2 cellular contexts compared by ENCODE assay signal in the genomic region with DNA sequence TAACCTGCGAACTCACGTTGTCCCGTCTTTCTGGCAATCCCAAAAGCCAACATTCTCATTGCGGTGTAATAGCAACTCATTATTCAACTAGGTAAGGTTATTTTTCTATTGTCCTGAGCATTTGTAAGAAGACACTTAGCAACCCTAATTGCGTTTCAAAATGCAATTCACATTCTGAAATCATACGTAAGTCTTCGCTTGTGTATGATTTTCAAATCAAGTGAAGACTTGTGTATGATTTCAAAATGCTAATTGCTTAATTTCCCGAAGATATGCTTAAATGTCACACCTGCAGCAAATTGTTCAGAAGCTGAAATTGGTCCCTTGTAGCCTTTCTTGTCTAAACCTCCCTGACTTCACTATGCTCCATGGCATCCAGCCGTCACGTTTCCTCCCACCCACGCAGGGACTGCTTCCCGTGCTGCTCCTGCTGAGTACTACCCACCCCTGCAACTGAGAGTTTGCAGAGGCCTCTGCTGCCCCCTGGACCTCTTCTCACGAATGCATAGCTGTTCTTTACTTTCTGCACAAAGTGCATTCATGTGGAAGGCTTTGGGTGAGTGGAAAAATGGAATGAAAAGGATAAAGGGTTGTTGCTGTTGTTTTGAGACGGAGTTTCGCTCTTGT.
TF ChIP-seq lines count a peak whose summit lies in the region.

No MANE protein-coding gene starts in this region.

TF ChIP-seq in SK-N-SH treated with all-trans-retinoic acid at 6 μM for 48 hours, 23 proteins besides CTCF, POLR2A, EP300 and RAD21 (continued from another document):
- TF ChIP-seq, protein P1, sequence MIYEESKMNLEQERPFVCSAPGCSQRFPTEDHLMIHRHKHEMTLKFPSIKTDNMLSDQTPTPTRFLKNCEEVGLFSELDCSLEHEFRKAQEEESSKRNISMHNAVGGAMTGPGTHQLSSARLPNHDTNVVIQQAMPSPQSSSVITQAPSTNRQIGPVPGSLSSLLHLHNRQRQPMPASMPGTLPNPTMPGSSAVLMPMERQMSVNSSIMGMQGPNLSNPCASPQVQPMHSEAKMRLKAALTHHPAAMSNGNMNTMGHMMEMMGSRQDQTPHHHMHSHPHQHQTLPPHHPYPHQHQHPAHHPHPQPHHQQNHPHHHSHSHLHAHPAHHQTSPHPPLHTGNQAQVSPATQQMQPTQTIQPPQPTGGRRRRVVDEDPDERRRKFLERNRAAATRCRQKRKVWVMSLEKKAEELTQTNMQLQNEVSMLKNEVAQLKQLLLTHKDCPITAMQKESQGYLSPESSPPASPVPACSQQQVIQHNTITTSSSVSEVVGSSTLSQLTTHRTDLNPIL (CRISPR knock-in tag; IDR thresholded peaks at IDR 0.05; ENCODE audit: low read depth), result no peak
- TF ChIP-seq OSR1 (CRISPR knock-in tag; IDR thresholded peaks at IDR 0.05) (no peak), PPARA (CRISPR knock-in tag; IDR thresholded peaks at IDR 0.05; ENCODE audit: borderline replicate concordance) (no peak), ZNF70 (CRISPR knock-in tag; IDR thresholded peaks at IDR 0.05) (no peak), SNAI2 (CRISPR knock-in tag; IDR thresholded peaks at IDR 0.05) (no peak), ZC3H10 (CRISPR knock-in tag; IDR thresholded peaks at IDR 0.05) (no peak), TCF4 (CRISPR knock-in tag; IDR thresholded peaks at IDR 0.05; ENCODE audit: borderline replicate concordance) (no peak), TSHZ2 (CRISPR knock-in tag; IDR thresholded peaks at IDR 0.05) (no peak), GLIS3 (CRISPR knock-in tag; IDR thresholded peaks at IDR 0.05) (no peak), ZFP3 (CRISPR knock-in tag; IDR thresholded peaks at IDR 0.05) (no peak), ESRRG (CRISPR knock-in tag; IDR thresholded peaks at IDR 0.05) (no peak)
- TF ChIP-seq, protein P2, sequence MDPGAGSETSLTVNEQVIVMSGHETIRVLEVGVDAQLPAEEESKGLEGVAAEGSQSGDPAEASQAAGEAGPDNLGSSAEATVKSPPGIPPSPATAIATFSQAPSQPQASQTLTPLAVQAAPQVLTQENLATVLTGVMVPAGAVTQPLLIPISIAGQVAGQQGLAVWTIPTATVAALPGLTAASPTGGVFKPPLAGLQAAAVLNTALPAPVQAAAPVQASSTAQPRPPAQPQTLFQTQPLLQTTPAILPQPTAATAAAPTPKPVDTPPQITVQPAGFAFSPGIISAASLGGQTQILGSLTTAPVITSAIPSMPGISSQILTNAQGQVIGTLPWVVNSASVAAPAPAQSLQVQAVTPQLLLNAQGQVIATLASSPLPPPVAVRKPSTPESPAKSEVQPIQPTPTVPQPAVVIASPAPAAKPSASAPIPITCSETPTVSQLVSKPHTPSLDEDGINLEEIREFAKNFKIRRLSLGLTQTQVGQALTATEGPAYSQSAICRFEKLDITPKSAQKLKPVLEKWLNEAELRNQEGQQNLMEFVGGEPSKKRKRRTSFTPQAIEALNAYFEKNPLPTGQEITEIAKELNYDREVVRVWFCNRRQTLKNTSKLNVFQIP (CRISPR knock-in tag; IDR thresholded peaks at IDR 0.05; ENCODE audit: borderline replicate concordance, low read depth), result no peak

TF ChIP-seq in SK-N-SH, 30 proteins besides CTCF, POLR2A, EP300 and RAD21 (continued from another document):
- no peak for TF ChIP-seq IRF3 (IDR thresholded peaks at IDR 0.05; ENCODE audit: low read depth, low read length)
- TF ChIP-seq NRF1 (IDR thresholded peaks at IDR 0.05; ENCODE audit: low read depth, low read length), result no peak
TF ChIP-seq in SK-N-SH: peak in this region for 0.
